In the genomic region with DNA sequence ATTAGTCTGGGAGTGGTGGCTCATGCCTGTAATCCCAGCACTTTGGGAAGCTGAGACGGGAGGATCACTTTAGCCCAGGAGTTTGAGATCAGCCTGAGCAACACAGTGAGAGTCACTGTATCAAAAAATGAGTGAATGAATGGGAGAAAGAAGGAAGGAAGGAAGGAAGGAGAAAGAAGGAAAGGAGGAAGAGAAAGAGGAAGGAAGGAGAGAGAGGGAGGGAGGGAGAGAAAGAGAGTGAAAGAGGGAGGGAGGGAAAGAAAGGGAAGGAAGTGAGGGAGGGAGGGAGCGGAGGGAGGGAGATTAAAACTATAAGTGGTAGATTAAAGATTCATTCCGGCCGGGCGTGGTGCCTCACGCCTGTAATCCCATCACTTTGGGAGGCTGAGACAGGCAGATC, we compare ENCODE assay signal across 1 cellular context.
TF ChIP-seq lines count a peak whose summit lies in the region.

No MANE protein-coding gene starts in this region.

TF ChIP-seq in K562, 482 proteins besides CTCF, POLR2A, EP300 and RAD21 (continued from another document):
- TF ChIP-seq GATAD2A (IDR thresholded peaks at IDR 0.05) (0 out of 2 replicates have a peak, but pooled peaks have one; percentile 21), ZNF217 (CRISPR knock-in tag; IDR thresholded peaks at IDR 0.05) (no peak), ZNF134 (CRISPR knock-in tag; conservative IDR thresholded peaks at IDR 0.05) (no peak), TEAD2 (tag; IDR thresholded peaks at IDR 0.05) (no peak), MTA1 (IDR thresholded peaks at IDR 0.05; ENCODE audit: borderline replicate concordance) (peak; percentile 79), SMARCB1 (IDR thresholded peaks at IDR 0.05; ENCODE audit: insufficient read length, low read depth) (no peak), NR2C1 (IDR thresholded peaks at IDR 0.05) (no peak), NR2C1 (tag; IDR thresholded peaks at IDR 0.05) (no peak), XRCC5 (IDR thresholded peaks at IDR 0.05; ENCODE audit: low read depth, low read length) (no peak), ZNF282 (CRISPR knock-in tag; IDR thresholded peaks at IDR 0.05) (no peak), CC2D1A (IDR thresholded peaks at IDR 0.05) (0 out of 2 replicates have a peak, but pooled peaks have one; percentile 27), ILF3 (IDR thresholded peaks at IDR 0.05; ENCODE audit: borderline replicate concordance) (no peak), HMG20A (CRISPR knock-in tag; conservative IDR thresholded peaks at IDR 0.05) (no peak), U2AF2 (optimal IDR thresholded peaks at IDR 0.05; ENCODE audit: low read depth, low read length) (no peak), ELF4 (CRISPR knock-in tag; IDR thresholded peaks at IDR 0.05) (peak; percentile 41; the same call in 1 of the 2 replicates), ZKSCAN3 (CRISPR knock-in tag; IDR thresholded peaks at IDR 0.05) (no peak), CTBP1 (IDR thresholded peaks at IDR 0.05; ENCODE audit: borderline replicate concordance) (no peak), FOXM1 (IDR thresholded peaks at IDR 0.05; ENCODE audit: low read depth) (no peak), FOXM1 (CRISPR knock-in tag; IDR thresholded peaks at IDR 0.05; ENCODE audit: low read depth) (no peak), HMGN3 (IDR thresholded peaks at IDR 0.05; ENCODE audit: borderline replicate concordance, extremely low read depth, insufficient read length, low read depth, low read length) (no peak), KLF1 (tag; IDR thresholded peaks at IDR 0.05) (no peak), MCM3 (IDR thresholded peaks at IDR 0.05) (0 out of 2 replicates have a peak, but pooled peaks have one; percentile 40)
- TF ChIP-seq, protein P1, sequence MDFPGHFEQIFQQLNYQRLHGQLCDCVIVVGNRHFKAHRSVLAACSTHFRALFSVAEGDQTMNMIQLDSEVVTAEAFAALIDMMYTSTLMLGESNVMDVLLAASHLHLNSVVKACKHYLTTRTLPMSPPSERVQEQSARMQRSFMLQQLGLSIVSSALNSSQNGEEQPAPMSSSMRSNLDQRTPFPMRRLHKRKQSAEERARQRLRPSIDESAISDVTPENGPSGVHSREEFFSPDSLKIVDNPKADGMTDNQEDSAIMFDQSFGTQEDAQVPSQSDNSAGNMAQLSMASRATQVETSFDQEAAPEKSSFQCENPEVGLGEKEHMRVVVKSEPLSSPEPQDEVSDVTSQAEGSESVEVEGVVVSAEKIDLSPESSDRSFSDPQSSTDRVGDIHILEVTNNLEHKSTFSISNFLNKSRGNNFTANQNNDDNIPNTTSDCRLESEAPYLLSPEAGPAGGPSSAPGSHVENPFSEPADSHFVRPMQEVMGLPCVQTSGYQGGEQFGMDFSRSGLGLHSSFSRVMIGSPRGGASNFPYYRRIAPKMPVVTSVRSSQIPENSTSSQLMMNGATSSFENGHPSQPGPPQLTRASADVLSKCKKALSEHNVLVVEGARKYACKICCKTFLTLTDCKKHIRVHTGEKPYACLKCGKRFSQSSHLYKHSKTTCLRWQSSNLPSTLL (IDR thresholded peaks at IDR 0.05): 0 out of 2 replicates have a peak, but pooled peaks have one; percentile 49
- TF ChIP-seq, protein P2, sequence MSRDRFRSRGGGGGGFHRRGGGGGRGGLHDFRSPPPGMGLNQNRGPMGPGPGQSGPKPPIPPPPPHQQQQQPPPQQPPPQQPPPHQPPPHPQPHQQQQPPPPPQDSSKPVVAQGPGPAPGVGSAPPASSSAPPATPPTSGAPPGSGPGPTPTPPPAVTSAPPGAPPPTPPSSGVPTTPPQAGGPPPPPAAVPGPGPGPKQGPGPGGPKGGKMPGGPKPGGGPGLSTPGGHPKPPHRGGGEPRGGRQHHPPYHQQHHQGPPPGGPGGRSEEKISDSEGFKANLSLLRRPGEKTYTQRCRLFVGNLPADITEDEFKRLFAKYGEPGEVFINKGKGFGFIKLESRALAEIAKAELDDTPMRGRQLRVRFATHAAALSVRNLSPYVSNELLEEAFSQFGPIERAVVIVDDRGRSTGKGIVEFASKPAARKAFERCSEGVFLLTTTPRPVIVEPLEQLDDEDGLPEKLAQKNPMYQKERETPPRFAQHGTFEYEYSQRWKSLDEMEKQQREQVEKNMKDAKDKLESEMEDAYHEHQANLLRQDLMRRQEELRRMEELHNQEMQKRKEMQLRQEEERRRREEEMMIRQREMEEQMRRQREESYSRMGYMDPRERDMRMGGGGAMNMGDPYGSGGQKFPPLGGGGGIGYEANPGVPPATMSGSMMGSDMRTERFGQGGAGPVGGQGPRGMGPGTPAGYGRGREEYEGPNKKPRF (IDR thresholded peaks at IDR 0.05; ENCODE audit: low read depth, low read length): no peak
- TF ChIP-seq, protein P3, sequence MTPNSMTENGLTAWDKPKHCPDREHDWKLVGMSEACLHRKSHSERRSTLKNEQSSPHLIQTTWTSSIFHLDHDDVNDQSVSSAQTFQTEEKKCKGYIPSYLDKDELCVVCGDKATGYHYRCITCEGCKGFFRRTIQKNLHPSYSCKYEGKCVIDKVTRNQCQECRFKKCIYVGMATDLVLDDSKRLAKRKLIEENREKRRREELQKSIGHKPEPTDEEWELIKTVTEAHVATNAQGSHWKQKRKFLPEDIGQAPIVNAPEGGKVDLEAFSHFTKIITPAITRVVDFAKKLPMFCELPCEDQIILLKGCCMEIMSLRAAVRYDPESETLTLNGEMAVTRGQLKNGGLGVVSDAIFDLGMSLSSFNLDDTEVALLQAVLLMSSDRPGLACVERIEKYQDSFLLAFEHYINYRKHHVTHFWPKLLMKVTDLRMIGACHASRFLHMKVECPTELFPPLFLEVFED (CRISPR knock-in tag; conservative IDR thresholded peaks at IDR 0.05): peak; percentile 80
- TF ChIP-seq, protein P4, sequence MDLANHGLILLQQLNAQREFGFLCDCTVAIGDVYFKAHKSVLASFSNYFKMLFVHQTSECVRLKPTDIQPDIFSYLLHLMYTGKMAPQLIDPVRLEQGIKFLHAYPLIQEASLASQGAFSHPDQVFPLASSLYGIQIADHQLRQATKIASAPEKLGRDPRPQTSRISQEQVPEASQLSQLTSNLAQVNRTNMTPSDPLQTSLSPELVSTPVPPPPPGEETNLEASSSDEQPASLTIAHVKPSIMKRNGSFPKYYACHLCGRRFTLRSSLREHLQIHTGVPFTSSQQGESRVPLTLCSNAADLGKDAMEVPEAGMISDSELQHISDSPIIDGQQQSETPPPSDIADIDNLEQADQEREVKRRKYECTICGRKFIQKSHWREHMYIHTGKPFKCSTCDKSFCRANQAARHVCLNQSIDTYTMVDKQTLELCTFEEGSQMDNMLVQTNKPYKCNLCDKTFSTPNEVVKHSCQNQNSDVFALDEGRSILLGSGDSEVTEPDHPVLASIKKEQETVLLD (IDR thresholded peaks at IDR 0.05): 0 out of 2 replicates have a peak, but pooled peaks have one; percentile 36
- TF ChIP-seq, protein P5, sequence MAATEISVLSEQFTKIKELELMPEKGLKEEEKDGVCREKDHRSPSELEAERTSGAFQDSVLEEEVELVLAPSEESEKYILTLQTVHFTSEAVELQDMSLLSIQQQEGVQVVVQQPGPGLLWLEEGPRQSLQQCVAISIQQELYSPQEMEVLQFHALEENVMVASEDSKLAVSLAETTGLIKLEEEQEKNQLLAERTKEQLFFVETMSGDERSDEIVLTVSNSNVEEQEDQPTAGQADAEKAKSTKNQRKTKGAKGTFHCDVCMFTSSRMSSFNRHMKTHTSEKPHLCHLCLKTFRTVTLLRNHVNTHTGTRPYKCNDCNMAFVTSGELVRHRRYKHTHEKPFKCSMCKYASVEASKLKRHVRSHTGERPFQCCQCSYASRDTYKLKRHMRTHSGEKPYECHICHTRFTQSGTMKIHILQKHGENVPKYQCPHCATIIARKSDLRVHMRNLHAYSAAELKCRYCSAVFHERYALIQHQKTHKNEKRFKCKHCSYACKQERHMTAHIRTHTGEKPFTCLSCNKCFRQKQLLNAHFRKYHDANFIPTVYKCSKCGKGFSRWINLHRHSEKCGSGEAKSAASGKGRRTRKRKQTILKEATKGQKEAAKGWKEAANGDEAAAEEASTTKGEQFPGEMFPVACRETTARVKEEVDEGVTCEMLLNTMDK (IDR thresholded peaks at IDR 0.05; ENCODE audit: borderline replicate concordance, insufficient read depth, low read depth, low read length, poor library complexity, severe bottlenecking): no peak
- TF ChIP-seq, protein P6, sequence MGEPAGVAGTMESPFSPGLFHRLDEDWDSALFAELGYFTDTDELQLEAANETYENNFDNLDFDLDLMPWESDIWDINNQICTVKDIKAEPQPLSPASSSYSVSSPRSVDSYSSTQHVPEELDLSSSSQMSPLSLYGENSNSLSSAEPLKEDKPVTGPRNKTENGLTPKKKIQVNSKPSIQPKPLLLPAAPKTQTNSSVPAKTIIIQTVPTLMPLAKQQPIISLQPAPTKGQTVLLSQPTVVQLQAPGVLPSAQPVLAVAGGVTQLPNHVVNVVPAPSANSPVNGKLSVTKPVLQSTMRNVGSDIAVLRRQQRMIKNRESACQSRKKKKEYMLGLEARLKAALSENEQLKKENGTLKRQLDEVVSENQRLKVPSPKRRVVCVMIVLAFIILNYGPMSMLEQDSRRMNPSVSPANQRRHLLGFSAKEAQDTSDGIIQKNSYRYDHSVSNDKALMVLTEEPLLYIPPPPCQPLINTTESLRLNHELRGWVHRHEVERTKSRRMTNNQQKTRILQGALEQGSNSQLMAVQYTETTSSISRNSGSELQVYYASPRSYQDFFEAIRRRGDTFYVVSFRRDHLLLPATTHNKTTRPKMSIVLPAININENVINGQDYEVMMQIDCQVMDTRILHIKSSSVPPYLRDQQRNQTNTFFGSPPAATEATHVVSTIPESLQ (CRISPR knock-in tag; IDR thresholded peaks at IDR 0.05): no peak
- TF ChIP-seq, protein P7, sequence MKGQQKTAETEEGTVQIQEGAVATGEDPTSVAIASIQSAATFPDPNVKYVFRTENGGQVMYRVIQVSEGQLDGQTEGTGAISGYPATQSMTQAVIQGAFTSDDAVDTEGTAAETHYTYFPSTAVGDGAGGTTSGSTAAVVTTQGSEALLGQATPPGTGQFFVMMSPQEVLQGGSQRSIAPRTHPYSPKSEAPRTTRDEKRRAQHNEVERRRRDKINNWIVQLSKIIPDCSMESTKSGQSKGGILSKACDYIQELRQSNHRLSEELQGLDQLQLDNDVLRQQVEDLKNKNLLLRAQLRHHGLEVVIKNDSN (CRISPR knock-in tag; IDR thresholded peaks at IDR 0.05): no peak
- TF ChIP-seq, protein P8, sequence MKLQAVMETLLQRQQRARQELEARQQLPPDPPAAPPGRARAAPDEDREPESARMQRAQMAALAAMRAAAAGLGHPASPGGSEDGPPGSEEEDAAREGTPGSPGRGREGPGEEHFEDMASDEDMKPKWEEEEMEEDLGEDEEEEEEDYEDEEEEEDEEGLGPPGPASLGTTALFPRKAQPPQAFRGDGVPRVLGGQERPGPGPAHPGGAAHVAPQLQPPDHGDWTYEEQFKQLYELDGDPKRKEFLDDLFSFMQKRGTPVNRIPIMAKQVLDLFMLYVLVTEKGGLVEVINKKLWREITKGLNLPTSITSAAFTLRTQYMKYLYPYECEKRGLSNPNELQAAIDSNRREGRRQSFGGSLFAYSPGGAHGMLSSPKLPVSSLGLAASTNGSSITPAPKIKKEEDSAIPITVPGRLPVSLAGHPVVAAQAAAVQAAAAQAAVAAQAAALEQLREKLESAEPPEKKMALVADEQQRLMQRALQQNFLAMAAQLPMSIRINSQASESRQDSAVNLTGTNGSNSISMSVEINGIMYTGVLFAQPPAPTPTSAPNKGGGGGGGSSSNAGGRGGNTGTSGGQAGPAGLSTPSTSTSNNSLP (IDR thresholded peaks at IDR 0.05; ENCODE audit: borderline replicate concordance, low read depth, low read length): no peak
TF ChIP-seq in K562: peak in this region for 18.
